26 cellular contexts compared by ENCODE assay signal in genomic region chr1:162500805-162501204, GRCh38. TPM values are rescaled to one million over a fixed set of nuclear protein-coding genes. Genes with fewer than 3 reads are reported as not detected.
DNase-seq lines count a peak whose midpoint lies in the region; ATAC-seq and TF ChIP-seq lines count a peak whose summit lies in the region.
"Had no signal": no experiment of that assay in that cellular context is flagged by ENCODE, and none has a peak within 500 bp of the region (broad histone marks: within the 10 kb centered on the region; RNA-seq: fewer than 3 reads in every experiment).

No MANE protein-coding gene starts in this region.

- BruUV-seq in PC-9 (replicated peaks; lab: Mats Ljungman, UMichigan) = no TSS peak

- no peak for DNase-seq in activated CD4-positive, alpha-beta T cell treated with anti-CD3 and anti-CD28 coated beads, Interleukin-2, amount 10 ng/mL, durations not matched to agents 24 days and 14 days
- DNase-seq in activated CD4-positive, alpha-beta T cell treated with anti-CD3 and anti-CD28 coated beads, Interleukin-2, amount 50 U/mL, for 1 hour = no peak
- DNase-seq in LHCN-M2 (ENCODE audit: low read depth) (peak; percentile 51), choroid plexus epithelial cell (ENCODE audit: low read depth) (peak; percentile 59), psoas muscle (no peak), PC-9 (no peak)
- no peak for DNase-seq in stimulated activated CD4-positive, alpha-beta T cell treated with anti-CD3 and anti-CD28 coated beads, Interleukin-15, amount 100 ng/mL, for 24 hours
- DNase-seq: activated B cell treated with CpG ODN at 0.5 μM for 24 hours; activated CD4-positive, alpha-beta memory T cell treated with anti-CD3 and anti-CD28 coated beads for 36 hours; activated CD8-positive, alpha-beta memory T cell treated with anti-CD3 and anti-CD28 coated beads, Interleukin-2, amount 50 U/mL, for 4 hours; DMS153; heart left ventricle; left colon; mesenchymal stem cell; NCI-H1105; NCI-H187 treated with DMSO at 0.1 percent for 48 hours; NCI-H526; SHP77 treated with DMSO at 0.1 percent for 48 hours; stomach; tibial artery had no signal

- 25 to 56% (median 35%) methylated on average over 2 of the region's 2 CpGs for WGBS in psoas muscle, 3 donors

- H3K4me3 ChIP-seq in choroid plexus epithelial cell (ENCODE audit: low read depth, low read length) (no peak overlapping the region), psoas muscle (peak overlapping the region; percentile 6), PC-9 (no peak overlapping the region)
- H3K4me3 ChIP-seq: heart left ventricle, tibial artery had no signal

- no peak overlapping the region for H3K27ac Mint-ChIP-seq in activated CD4-positive, alpha-beta T cell treated with anti-CD3 and anti-CD28 coated beads, Interleukin-2, amount 10 ng/mL, durations not matched to agents 24 days and 14 days
- H3K27ac Mint-ChIP-seq: activated CD4-positive, alpha-beta memory T cell treated with anti-CD3 and anti-CD28 coated beads for 36 hours; activated T-helper 2 cell treated with anti-CD3 and anti-CD28 coated beads, Interferon-gamma antibody, Interleukin-2, Interleukin-4, amounts not matched to agents 10 μg/mL and 5 μg/mL and 100 μg/mL, durations not matched to agents 14 hours and 24 hours and 36 hours; B cell had no signal

- H3K9me3 Mint-ChIP-seq in activated CD4-positive, alpha-beta T cell treated with anti-CD3 and anti-CD28 coated beads, Interleukin-2, amount 10 ng/mL, durations not matched to agents 24 days and 14 days = peaks cover 2% of the 10 kb centered on the region
- H3K9me3 Mint-ChIP-seq: activated CD4-positive, alpha-beta memory T cell treated with anti-CD3 and anti-CD28 coated beads for 36 hours; activated naive CD4-positive, alpha-beta T cell treated with anti-CD3 and anti-CD28 coated beads, Interleukin-2, amount 50 U/mL, for 24 hours; activated T-helper 2 cell treated with anti-CD3 and anti-CD28 coated beads, Interferon-gamma antibody, Interleukin-2, Interleukin-4, amounts not matched to agents 10 μg/mL and 5 μg/mL and 100 μg/mL, durations not matched to agents 14 hours and 24 hours and 36 hours had no signal

- POLR2A ChIA-PET in PC-9 (lab: Charles Lee; ENCODE audit: unreplicated experiment) = no interaction called here

- no peak overlapping the region for H2AFZ ChIP-seq in PC-9

- intact Hi-C loops in activated CD4-positive, alpha-beta T cell treated with anti-CD3 and anti-CD28 coated beads, Interleukin-2, amount 10 ng/mL, durations not matched to agents 24 days and 14 days (cut with micrococcal nuclease) = no loop called here
- intact Hi-C loops in psoas muscle (cut with DNase I) = no loop called here
- intact Hi-C loops in PC-9 (cut with micrococcal nuclease; ENCODE audit: unreplicated experiment) = no loop called here

- H3K27ac ChIP-seq in psoas muscle (no peak overlapping the region), PC-9 (no peak overlapping the region)
- H3K27ac ChIP-seq: heart left ventricle, neutrophil, stomach, tibial artery had no signal

- no peak overlapping the region for H3K4me2 ChIP-seq in PC-9

- peaks cover 33% of the 10 kb centered on the region for H3K4me1 ChIP-seq in psoas muscle
- 0 out of 2 replicates have a peak, but pooled peaks cover 12% of the 10 kb centered on the region for H3K4me1 ChIP-seq in PC-9 (replicated peaks; ENCODE audit: insufficient read depth)

- TF ChIP-seq CTCF in choroid plexus epithelial cell (conservative IDR thresholded peaks at IDR 0.05; ENCODE audit: low read depth, low read length) = no peak
- no peak for TF ChIP-seq CTCF in psoas muscle (IDR thresholded peaks at IDR 0.05)
- TF ChIP-seq CTCF in PC-9 (conservative IDR thresholded peaks at IDR 0.05) = no peak

- peaks cover 0 to 61% of the 10 kb centered on the region in 2 donors for H3K36me3 ChIP-seq in psoas muscle (ENCODE audit: insufficient read depth in 1 of 2, low read depth in 1 of 2)
- peaks cover 37% of the 10 kb centered on the region for H3K36me3 ChIP-seq in PC-9 (ENCODE audit: low read depth)

- no peaks in the 10 kb centered on the region for H3K27me3 Mint-ChIP-seq in activated CD4-positive, alpha-beta T cell treated with anti-CD3 and anti-CD28 coated beads, Interleukin-2, amount 10 ng/mL, durations not matched to agents 24 days and 14 days
- H3K27me3 Mint-ChIP-seq: activated B cell treated with CpG ODN at 0.5 μM for 24 hours; activated CD4-positive, alpha-beta memory T cell treated with anti-CD3 and anti-CD28 coated beads for 36 hours; activated naive CD4-positive, alpha-beta T cell treated with anti-CD3 and anti-CD28 coated beads, Interleukin-2, amount 50 U/mL, for 24 hours; B cell had no signal

- H3K4me1 Mint-ChIP-seq in activated CD4-positive, alpha-beta T cell treated with anti-CD3 and anti-CD28 coated beads, Interleukin-2, amount 10 ng/mL, durations not matched to agents 24 days and 14 days = peaks cover 28% of the 10 kb centered on the region

- H3F3A ChIP-seq in PC-9 (ENCODE audit: insufficient read depth, low read depth) = peaks cover 5% of the 10 kb centered on the region; the same call in 1 of the 2 replicates

- ATAC-seq in psoas muscle (peak in 3 of 4 donors; percentile 33 to 52 (median 39)), GM18517 (IDR thresholded peaks at IDR 0.05; ENCODE audit: unreplicated experiment) (no peak)
- ATAC-seq: heart left ventricle, left colon, Panc1 had no signal

- CTCF ChIA-PET in PC-9 (lab: Charles Lee) = no interaction called here

- peak overlapping the region; percentile 12 for H3K4me3 Mint-ChIP-seq in activated CD4-positive, alpha-beta T cell treated with anti-CD3 and anti-CD28 coated beads, Interleukin-2, amount 10 ng/mL, durations not matched to agents 24 days and 14 days
- H3K4me3 Mint-ChIP-seq: activated B cell treated with CpG ODN at 0.5 μM for 24 hours; activated CD4-positive, alpha-beta memory T cell treated with anti-CD3 and anti-CD28 coated beads for 36 hours; B cell had no signal

- peaks cover 38% of the 10 kb centered on the region for H3K79me2 ChIP-seq in PC-9 (ENCODE audit: low read depth)

- peaks cover 14% of the 10 kb centered on the region; the same call in 1 of the 2 replicates for H4K20me1 ChIP-seq in PC-9 (ENCODE audit: insufficient read depth)

- H3K27me3 ChIP-seq in psoas muscle (ENCODE audit: insufficient read depth in 3 of 3, low read length in 2 of 3) (no peaks in the 10 kb centered on the region), PC-9 (ENCODE audit: insufficient read depth, low read depth) (no peaks in the 10 kb centered on the region)
- H3K27me3 ChIP-seq: heart left ventricle, neutrophil, stomach, tibial artery had no signal

- H3K9me2 ChIP-seq in PC-9 (ENCODE audit: insufficient read depth) = no peaks in the 10 kb centered on the region

- H3K9me3 ChIP-seq in psoas muscle (no peaks in the 10 kb centered on the region), PC-9 (ENCODE audit: insufficient read depth, low read depth) (no peaks in the 10 kb centered on the region)
- H3K9me3 ChIP-seq: heart left ventricle, neutrophil, stomach, tibial artery had no signal

- peaks cover 33% of the 10 kb centered on the region for H3K36me3 Mint-ChIP-seq in activated CD4-positive, alpha-beta T cell treated with anti-CD3 and anti-CD28 coated beads, Interleukin-2, amount 10 ng/mL, durations not matched to agents 24 days and 14 days (ENCODE audit: low read depth)

RNA-seq across cellular contexts. Expression of gene UHMK1, which starts 3.2 kb away (rescaled TPM):
- total RNA-seq in activated CD4-positive, alpha-beta T cell treated with anti-CD3 and anti-CD28 coated beads, Interleukin-2, amount 10 ng/mL, durations not matched to agents 24 days and 14 days = 59.8 and 60.1 TPM in 2 replicates
- total RNA-seq in LHCN-M2 (2014; rRNA removed) (141 and 143 TPM in 2 replicates), psoas muscle (10 to 100 TPM; 24.3 to 62.1 (median 40.5) TPM), PC-9 (2021) (34.8 and 49.5 TPM in 2 replicates)
- polyA plus RNA-seq in LHCN-M2 (2012) = 21.9 TPM
- 10 to 100 TPM; 16.7 to 57.3 (median 16.7) TPM for polyA plus RNA-seq in psoas muscle

Comparison
In these comparisons a context has a peak if more than half of its experiments do, and no peak if none do; other contexts are left out.
1. DNase-seq: peak in LHCN-M2 (single experiment) and choroid plexus epithelial cell (single experiment); none in activated CD4-positive, alpha-beta T cell treated with anti-CD3 and anti-CD28 coated beads, Interleukin-2, amount 10 ng/mL, durations not matched to agents 24 days and 14 days (single experiment), activated CD4-positive, alpha-beta T cell treated with anti-CD3 and anti-CD28 coated beads, Interleukin-2, amount 50 U/mL, for 1 hour (single experiment), psoas muscle (0 of 2), stimulated activated CD4-positive, alpha-beta T cell treated with anti-CD3 and anti-CD28 coated beads, Interleukin-15, amount 100 ng/mL, for 24 hours (single experiment) and PC-9 (0 of 2).